22 cellular contexts compared by ENCODE assay signal in the genomic region with DNA sequence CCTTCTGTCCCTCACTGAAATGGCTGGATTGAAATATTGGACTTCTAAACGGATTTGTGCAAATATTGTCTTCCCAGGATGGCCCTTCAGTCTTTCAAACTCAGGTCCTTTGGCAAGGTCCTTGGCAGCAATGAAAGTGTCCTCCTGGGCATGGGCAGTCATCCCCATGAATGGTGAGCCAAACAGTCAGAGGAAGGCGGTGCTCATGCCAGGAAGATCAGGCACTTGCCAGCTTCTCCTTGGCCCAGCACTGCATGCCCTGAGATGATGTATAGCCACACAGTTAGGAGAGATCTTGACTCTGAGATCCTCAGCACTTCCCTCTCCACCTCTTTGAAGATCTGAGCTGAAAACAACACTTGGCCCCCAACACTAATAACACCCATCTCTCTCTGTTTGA.
A peak's percentile ranks its signal among the peaks of the same experiment; 100 is the strongest.
DNase-seq lines count a peak whose midpoint lies in the region; ATAC-seq, FAIRE-seq and TF ChIP-seq lines count a peak whose summit lies in the region.
"Had no signal": no experiment of that assay in that cellular context is flagged by ENCODE, and none has a peak within 500 bp of the region (broad histone marks: within the 10 kb centered on the region; RNA-seq: fewer than 3 reads in every experiment).

No MANE protein-coding gene starts in this region.

- TF ChIP-seq CTCF in A549 (IDR thresholded peaks at IDR 0.05) (no peak), MCF 10A (IDR thresholded peaks at IDR 0.05; ENCODE audit: unreplicated experiment) (no peak), upper lobe of right lung (IDR thresholded peaks at IDR 0.05) (no peak)

- H3K4me3 Mint-ChIP-seq in MCF 10A (ENCODE audit: unreplicated experiment) = no peak overlapping the region
- H3K4me3 Mint-ChIP-seq: activated naive CD8-positive, alpha-beta T cell; mesothelial cell of epicardium; natural killer cell had no signal

- no peaks in the 10 kb centered on the region for H3K27me3 ChIP-seq in upper lobe of right lung
- H3K27me3 ChIP-seq: left lung, upper lobe of left lung had no signal

- no peaks in the 10 kb centered on the region for H3K9me3 Mint-ChIP-seq in MCF 10A (ENCODE audit: unreplicated experiment)
- H3K9me3 Mint-ChIP-seq: mesothelial cell of epicardium, natural killer cell had no signal

- no peaks in the 10 kb centered on the region for H3K36me3 Mint-ChIP-seq in MCF 10A (ENCODE audit: insufficient read depth, unreplicated experiment)
- H3K36me3 Mint-ChIP-seq: activated naive CD8-positive, alpha-beta T cell; mesothelial cell of epicardium; natural killer cell had no signal

- DNase-seq in A549 (ENCODE audit: low read depth in 1 of 2, low spot score in 1 of 2) = no peak
- DNase-seq in NCI-H2029 treated with DMSO at 0.1 percent for 48 hours (lab: John Stamatoyannopoulos, UW) = peak; percentile 95
- DNase-seq in MCF 10A (ENCODE audit: unreplicated experiment) = peak; percentile 67
- DNase-seq in fibroblast of gingiva (ENCODE audit: low read depth) = peak; percentile 43
- DNase-seq in NCI-H187 treated with DMSO at 0.1 percent for 48 hours (lab: John Stamatoyannopoulos, UW) = no peak
- DNase-seq in upper lobe of right lung = no peak
- DNase-seq: activated CD4-positive, alpha-beta T cell treated with anti-CD3 and anti-CD28 coated beads for 4 hours; central memory CD4-positive, alpha-beta T cell; DMS79 treated with DMSO at 0.1 percent for 48 hours; foreskin melanocyte; left lung; natural killer cell; NCI-H1048; NCI-H2081 treated with DMSO at 0.1 percent for 48 hours; stimulated activated CD4-positive, alpha-beta T cell treated with anti-CD3 and anti-CD28 coated beads, Interleukin-2, amount 100 ng/mL, for 24 hours; upper lobe of left lung had no signal

- POLR2A ChIA-PET in A549 (lab: Yijun Ruan, JAX) (interaction anchor here (0.6 to 2.1 kb wide), 3 partner anchors 40 to 221 kb away, joined by 3 to 6 read pairs (median 3); a partner anchor contains a TSS), MCF 10A (lab: Yijun Ruan, JAX) (interaction anchor here (0.5 to 2.9 kb wide), 24 partner anchors 12 to 1103 kb away, joined by 3 to 34 read pairs (median 4); a partner anchor contains a TSS)

- H3K4me1 ChIP-seq in A549 (peaks cover 43% of the 10 kb centered on the region), upper lobe of right lung (no peaks in the 10 kb centered on the region)

- no peak for TF ChIP-seq POLR2A in A549 (IDR thresholded peaks at IDR 0.05; ENCODE audit: low read length)

- 78% methylated on average over 2 of the region's 2 CpGs for WGBS in A549 (ENCODE audit: missing lambda C conversion rate)

- H3K4me1 Mint-ChIP-seq in MCF 10A (ENCODE audit: insufficient read depth, unreplicated experiment) = peaks cover 49% of the 10 kb centered on the region

- no peak for ATAC-seq in A549
- ATAC-seq in GM18867 (IDR thresholded peaks at IDR 0.05; ENCODE audit: unreplicated experiment) = no peak
- no peak for ATAC-seq in HG02623 (IDR thresholded peaks at IDR 0.05; ENCODE audit: unreplicated experiment)
- no peak for ATAC-seq in upper lobe of right lung
- ATAC-seq: GM12878, natural killer cell had no signal

- H3K4me2 ChIP-seq in A549 = 0 out of 3 replicates have a peak overlapping the region, but pooled peaks have one; percentile 39
- H3K4me2 ChIP-seq: smooth muscle cell had no signal

- H3K36me3 ChIP-seq in upper lobe of right lung = no peaks in the 10 kb centered on the region
- H3K36me3 ChIP-seq: left lung, upper lobe of left lung had no signal

- H3K4me3 ChIP-seq in A549 (no peak overlapping the region), upper lobe of right lung (no peak overlapping the region)
- H3K4me3 ChIP-seq: GM12878, left lung, smooth muscle cell, upper lobe of left lung had no signal

- H3K9me3 ChIP-seq in A549 (no peaks in the 10 kb centered on the region), upper lobe of right lung (no peaks in the 10 kb centered on the region)
- H3K9me3 ChIP-seq: left lung, upper lobe of left lung had no signal

- CTCF ChIA-PET in A549 (lab: Yijun Ruan, JAX) = no interaction called here
- CTCF ChIA-PET in MCF 10A (lab: Yijun Ruan, JAX) = interaction anchor here (0.7 to 2.3 kb wide), 5 partner anchors 23 to 1071 kb away, joined by 3 to 12 read pairs (median 6); no protein-coding TSS in a partner anchor

- H3K27ac ChIP-seq in A549 (peak overlapping the region; percentile 47 to 49; a peak in 5 of 6 replicates), upper lobe of right lung (no peak overlapping the region)
- H3K27ac ChIP-seq: left lung, upper lobe of left lung had no signal

- no peaks in the 10 kb centered on the region for H3K27me3 Mint-ChIP-seq in MCF 10A (ENCODE audit: insufficient read depth, unreplicated experiment)

- TSS peak; percentile 85 for BruUV-seq in MCF 10A (replicated peaks; lab: Mats Ljungman, UMichigan)

- TF ChIP-seq EP300 in A549 (IDR thresholded peaks at IDR 0.05) = no peak

- FAIRE-seq in A549 (lab: Jason Lieb, UNC) = no peak
- FAIRE-seq: GM12878 had no signal

- peak overlapping the region; percentile 86 for H3K27ac Mint-ChIP-seq in MCF 10A (ENCODE audit: low read depth, unreplicated experiment)
- H3K27ac Mint-ChIP-seq: activated naive CD8-positive, alpha-beta T cell; mesothelial cell of epicardium; natural killer cell had no signal

- no peak for TF ChIP-seq RAD21 in A549 (conservative IDR thresholded peaks at IDR 0.05 in 1 of 2, IDR thresholded peaks at IDR 0.05 in 1 of 2)

- intact Hi-C loops in MCF 10A (cut with micrococcal nuclease) = loop anchor here (1.0 to 2.0 kb wide), 2 partner anchors 22 to 338 kb away; no protein-coding TSS in a partner anchor
- intact Hi-C loops in upper lobe of right lung (cut with DNase I) = no loop called here

TF ChIP-seq in A549, 52 proteins besides CTCF, POLR2A, EP300 and RAD21:
- TF ChIP-seq ESRRA (IDR thresholded peaks at IDR 0.05; ENCODE audit: borderline replicate concordance, low read length) (no peak), HOXB5 (CRISPR knock-in tag; IDR thresholded peaks at IDR 0.05) (no peak), ZSCAN20 (CRISPR knock-in tag; IDR thresholded peaks at IDR 0.05) (no peak), KDM1A (IDR thresholded peaks at IDR 0.05; ENCODE audit: low read depth) (no peak), RNF2 (IDR thresholded peaks at IDR 0.05; ENCODE audit: borderline replicate concordance, low read depth) (no peak), ZNF302 (CRISPR knock-in tag; IDR thresholded peaks at IDR 0.05) (no peak), HDAC2 (IDR thresholded peaks at IDR 0.05) (no peak), KDM5A (IDR thresholded peaks at IDR 0.05) (no peak), EHMT2 (IDR thresholded peaks at IDR 0.05; ENCODE audit: low read depth) (no peak), NR3C1 (IDR thresholded peaks at IDR 0.05) (no peak)
- TF ChIP-seq, protein P1, sequence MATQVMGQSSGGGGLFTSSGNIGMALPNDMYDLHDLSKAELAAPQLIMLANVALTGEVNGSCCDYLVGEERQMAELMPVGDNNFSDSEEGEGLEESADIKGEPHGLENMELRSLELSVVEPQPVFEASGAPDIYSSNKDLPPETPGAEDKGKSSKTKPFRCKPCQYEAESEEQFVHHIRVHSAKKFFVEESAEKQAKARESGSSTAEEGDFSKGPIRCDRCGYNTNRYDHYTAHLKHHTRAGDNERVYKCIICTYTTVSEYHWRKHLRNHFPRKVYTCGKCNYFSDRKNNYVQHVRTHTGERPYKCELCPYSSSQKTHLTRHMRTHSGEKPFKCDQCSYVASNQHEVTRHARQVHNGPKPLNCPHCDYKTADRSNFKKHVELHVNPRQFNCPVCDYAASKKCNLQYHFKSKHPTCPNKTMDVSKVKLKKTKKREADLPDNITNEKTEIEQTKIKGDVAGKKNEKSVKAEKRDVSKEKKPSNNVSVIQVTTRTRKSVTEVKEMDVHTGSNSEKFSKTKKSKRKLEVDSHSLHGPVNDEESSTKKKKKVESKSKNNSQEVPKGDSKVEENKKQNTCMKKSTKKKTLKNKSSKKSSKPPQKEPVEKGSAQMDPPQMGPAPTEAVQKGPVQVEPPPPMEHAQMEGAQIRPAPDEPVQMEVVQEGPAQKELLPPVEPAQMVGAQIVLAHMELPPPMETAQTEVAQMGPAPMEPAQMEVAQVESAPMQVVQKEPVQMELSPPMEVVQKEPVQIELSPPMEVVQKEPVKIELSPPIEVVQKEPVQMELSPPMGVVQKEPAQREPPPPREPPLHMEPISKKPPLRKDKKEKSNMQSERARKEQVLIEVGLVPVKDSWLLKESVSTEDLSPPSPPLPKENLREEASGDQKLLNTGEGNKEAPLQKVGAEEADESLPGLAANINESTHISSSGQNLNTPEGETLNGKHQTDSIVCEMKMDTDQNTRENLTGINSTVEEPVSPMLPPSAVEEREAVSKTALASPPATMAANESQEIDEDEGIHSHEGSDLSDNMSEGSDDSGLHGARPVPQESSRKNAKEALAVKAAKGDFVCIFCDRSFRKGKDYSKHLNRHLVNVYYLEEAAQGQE (IDR thresholded peaks at IDR 0.05) = no peak
- TF ChIP-seq, protein P2, sequence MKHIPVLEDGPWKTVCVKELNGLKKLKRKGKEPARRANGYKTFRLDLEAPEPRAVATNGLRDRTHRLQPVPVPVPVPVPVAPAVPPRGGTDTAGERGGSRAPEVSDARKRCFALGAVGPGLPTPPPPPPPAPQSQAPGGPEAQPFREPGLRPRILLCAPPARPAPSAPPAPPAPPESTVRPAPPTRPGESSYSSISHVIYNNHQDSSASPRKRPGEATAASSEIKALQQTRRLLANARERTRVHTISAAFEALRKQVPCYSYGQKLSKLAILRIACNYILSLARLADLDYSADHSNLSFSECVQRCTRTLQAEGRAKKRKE (CRISPR knock-in tag; IDR thresholded peaks at IDR 0.05; ENCODE audit: low read depth) = no peak
- TF ChIP-seq, protein P3, sequence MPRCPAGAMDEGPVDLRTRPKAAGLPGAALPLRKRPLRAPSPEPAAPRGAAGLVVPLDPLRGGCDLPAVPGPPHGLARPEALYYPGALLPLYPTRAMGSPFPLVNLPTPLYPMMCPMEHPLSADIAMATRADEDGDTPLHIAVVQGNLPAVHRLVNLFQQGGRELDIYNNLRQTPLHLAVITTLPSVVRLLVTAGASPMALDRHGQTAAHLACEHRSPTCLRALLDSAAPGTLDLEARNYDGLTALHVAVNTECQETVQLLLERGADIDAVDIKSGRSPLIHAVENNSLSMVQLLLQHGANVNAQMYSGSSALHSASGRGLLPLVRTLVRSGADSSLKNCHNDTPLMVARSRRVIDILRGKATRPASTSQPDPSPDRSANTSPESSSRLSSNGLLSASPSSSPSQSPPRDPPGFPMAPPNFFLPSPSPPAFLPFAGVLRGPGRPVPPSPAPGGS (IDR thresholded peaks at IDR 0.05) = no peak
- TF ChIP-seq, protein P4, sequence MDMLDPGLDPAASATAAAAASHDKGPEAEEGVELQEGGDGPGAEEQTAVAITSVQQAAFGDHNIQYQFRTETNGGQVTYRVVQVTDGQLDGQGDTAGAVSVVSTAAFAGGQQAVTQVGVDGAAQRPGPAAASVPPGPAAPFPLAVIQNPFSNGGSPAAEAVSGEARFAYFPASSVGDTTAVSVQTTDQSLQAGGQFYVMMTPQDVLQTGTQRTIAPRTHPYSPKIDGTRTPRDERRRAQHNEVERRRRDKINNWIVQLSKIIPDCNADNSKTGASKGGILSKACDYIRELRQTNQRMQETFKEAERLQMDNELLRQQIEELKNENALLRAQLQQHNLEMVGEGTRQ (IDR thresholded peaks at IDR 0.05) = no peak

Comparison
In these comparisons a context has a peak if more than half of its experiments do, and no peak if none do; other contexts are left out.
1. DNase-seq: peak in NCI-H2029 treated with DMSO at 0.1 percent for 48 hours (single experiment), MCF 10A (single experiment) and fibroblast of gingiva (single experiment); none in A549 (0 of 2), NCI-H187 treated with DMSO at 0.1 percent for 48 hours (single experiment) and upper lobe of right lung (single experiment).